Comparison of ENCODE assay signal across 23 cellular contexts in the genomic region with DNA sequence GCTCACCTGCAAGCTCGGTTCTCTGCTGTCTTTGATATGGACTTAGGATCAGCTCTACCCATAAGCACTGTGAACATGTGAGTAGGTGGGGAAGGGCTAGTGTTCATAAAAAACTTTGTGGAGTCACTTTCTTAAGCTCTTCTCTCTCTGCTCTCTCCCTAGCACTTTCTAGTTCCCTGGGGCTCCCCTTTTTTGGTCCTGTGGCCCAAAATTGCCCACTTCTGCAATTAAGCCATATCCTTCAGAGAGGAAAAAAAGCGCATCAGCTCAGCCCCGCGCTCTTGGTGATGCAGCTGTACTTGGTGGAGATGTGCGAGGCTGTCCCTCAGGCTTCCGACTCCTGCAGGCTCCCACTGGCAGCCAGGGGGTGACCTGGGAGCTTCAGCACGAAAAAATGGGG. TPM values are rescaled to one million over a fixed set of nuclear protein-coding genes. Genes with fewer than 3 reads are reported as not detected.
A peak's percentile ranks its signal among the peaks of the same experiment; 100 is the strongest.
DNase-seq lines count a peak whose midpoint lies in the region; ATAC-seq and TF ChIP-seq lines count a peak whose summit lies in the region.
"Had no signal": no experiment of that assay in that cellular context is flagged by ENCODE, and none has a peak within 500 bp of the region (broad histone marks: within the 10 kb centered on the region; RNA-seq: fewer than 3 reads in every experiment).

No MANE protein-coding gene starts in this region.

- H3K27me3 ChIP-seq in H9 (ENCODE audit: insufficient read depth, low read length), result no peaks in the 10 kb centered on the region
- H3K27me3 ChIP-seq: BE2C; BLaER1 treated with 17β-estradiol and CSF1 and Interleukin-3, amounts not matched to agents 10 nM and 100 nM had no signal

- H3K9me3 ChIP-seq in H9 (ENCODE audit: control insufficient read depth, low read depth, low read length) (no peaks in the 10 kb centered on the region), T-helper 17 cell (ENCODE audit: control insufficient read depth, low read length, poor library complexity, severe bottlenecking) (no peaks in the 10 kb centered on the region)
- H3K9me3 ChIP-seq: A549; BE2C; BLaER1 treated with 17β-estradiol and CSF1 and Interleukin-3, amounts not matched to agents 10 nM and 100 nM had no signal

- H2AFZ ChIP-seq in H9 (ENCODE audit: low read length), result no peak overlapping the region

- no peaks in the 10 kb centered on the region for H3K27me3 Mint-ChIP-seq in activated T-cell treated with anti-CD3 and anti-CD28 coated beads, Interleukin-2, amount 50 U/mL, for 24 hours
- H3K27me3 Mint-ChIP-seq in H9 (ENCODE audit: low read depth) (no peaks in the 10 kb centered on the region), T-helper 17 cell (no peaks in the 10 kb centered on the region), nephron progenitor cell (ENCODE audit: low read depth, poor library complexity) (no peaks in the 10 kb centered on the region)
- H3K27me3 Mint-ChIP-seq: CD4-positive, alpha-beta T cell; CD8-positive, alpha-beta memory T cell had no signal

- no peak overlapping the region for H3K4ac ChIP-seq in H9 (ENCODE audit: low read depth, low read length)

- peaks cover 44% of the 10 kb centered on the region for H3K36me3 Mint-ChIP-seq in activated T-cell treated with anti-CD3 and anti-CD28 coated beads, Interleukin-2, amount 50 U/mL, for 24 hours (ENCODE audit: low read depth)
- H3K36me3 Mint-ChIP-seq in H9 (ENCODE audit: insufficient read depth in 1 of 3, low read depth in 3 of 3) (peaks cover 2 to 26% (median 21%) of the 10 kb centered on the region in 3 experiments; a peak in 6 of 7 replicates), T-helper 17 cell (ENCODE audit: low read depth) (peaks cover 2% of the 10 kb centered on the region), nephron progenitor cell (ENCODE audit: low read depth) (peaks cover 53% of the 10 kb centered on the region)

- H3K9ac ChIP-seq in H9 (ENCODE audit: extremely low read depth, insufficient read length, low read length), result no peak overlapping the region
- H3K9ac ChIP-seq: BLaER1 treated with 17β-estradiol and CSF1 and Interleukin-3, amounts not matched to agents 10 nM and 100 nM had no signal

- no CpG with 5 or more reads among the region's 7 CpGs for WGBS in H9 (ENCODE audit: extremely low coverage, insufficient read length, low lambda C conversion rate)

- no peaks in the 10 kb centered on the region for H4K20me1 ChIP-seq in H9 (ENCODE audit: control insufficient read depth, insufficient read depth, insufficient read length)

- H4K8ac ChIP-seq in H9 (replicated peaks; ENCODE audit: insufficient read length, low read depth, low read length), result no peak overlapping the region

- no peak overlapping the region for H4K5ac ChIP-seq in H9 (ENCODE audit: insufficient read length, low read depth, low read length)

- no peaks in the 10 kb centered on the region for H3K79me1 ChIP-seq in H9 (ENCODE audit: insufficient read depth, low read depth, low read length, poor library complexity, severe bottlenecking)

- no peak for TF ChIP-seq CTCF in H9 (conservative IDR thresholded peaks at IDR 0.05)
- no peak for TF ChIP-seq CTCF in nephron progenitor cell (IDR thresholded peaks at IDR 0.05)

- H2BK20ac ChIP-seq in H9 (ENCODE audit: low read depth, low read length, poor library complexity, severe bottlenecking), result no peak overlapping the region

- H3K56ac ChIP-seq in H9 (ENCODE audit: insufficient read length, low read depth, low read length), result no peak overlapping the region

- no peak overlapping the region for H3K18ac ChIP-seq in H9 (ENCODE audit: insufficient read length, low read depth, low read length)

- H2BK120ac ChIP-seq in H9 (ENCODE audit: low read depth, low read length, poor library complexity, severe bottlenecking), result no peak overlapping the region

- no peak overlapping the region for H3K4me2 ChIP-seq in H9 (ENCODE audit: insufficient read depth, insufficient read length, low read length)
- H3K4me2 ChIP-seq: A549; BLaER1 treated with 17β-estradiol and CSF1 and Interleukin-3, amounts not matched to agents 10 nM and 100 nM had no signal

- no peak overlapping the region for H2AK5ac ChIP-seq in H9 (ENCODE audit: insufficient read length, low read length)

- no peak overlapping the region for H4K91ac ChIP-seq in H9 (ENCODE audit: insufficient read length, low read depth, low read length)

- no peak overlapping the region for H3K4me3 Mint-ChIP-seq in activated T-cell treated with anti-CD3 and anti-CD28 coated beads, Interleukin-2, amount 50 U/mL, for 24 hours
- H3K4me3 Mint-ChIP-seq in H9 (no peak overlapping the region), T-helper 17 cell (no peak overlapping the region), nephron progenitor cell (no peak overlapping the region)
- H3K4me3 Mint-ChIP-seq: CD14-positive monocyte; CD4-positive, alpha-beta T cell; CD8-positive, alpha-beta memory T cell; HFFc6 had no signal

- H3K23ac ChIP-seq in H9 (ENCODE audit: insufficient read length, low read depth, low read length), result no peak overlapping the region

- H3K4me1 Mint-ChIP-seq in activated T-cell treated with anti-CD3 and anti-CD28 coated beads, Interleukin-2, amount 50 U/mL, for 24 hours (ENCODE audit: low read depth), result peaks cover 4% of the 10 kb centered on the region
- H3K4me1 Mint-ChIP-seq in H9, result no peaks in the 10 kb centered on the region
- H3K4me1 Mint-ChIP-seq in T-helper 17 cell, result peaks cover 6% of the 10 kb centered on the region
- H3K4me1 Mint-ChIP-seq in nephron progenitor cell, result no peaks in the 10 kb centered on the region
- H3K4me1 Mint-ChIP-seq: CD14-positive monocyte had no signal

- no peaks in the 10 kb centered on the region for H3K23me2 ChIP-seq in H9 (ENCODE audit: insufficient read length, low read depth, low read length, poor library complexity, severe bottlenecking)

- ATAC-seq in T-helper 17 cell (no peak), HG03097 (IDR thresholded peaks at IDR 0.05; ENCODE audit: low FRiP score, unreplicated experiment) (no peak), GM18873 (IDR thresholded peaks at IDR 0.05; ENCODE audit: low FRiP score, unreplicated experiment) (no peak)
- ATAC-seq: A549, HCT116 had no signal

- peak overlapping the region; percentile 22 for H3K27ac Mint-ChIP-seq in activated T-cell treated with anti-CD3 and anti-CD28 coated beads, Interleukin-2, amount 50 U/mL, for 24 hours
- peak overlapping the region in 2 of 3 experiments; percentile 41 to 85; a peak in 3 of 7 replicates for H3K27ac Mint-ChIP-seq in H9
- H3K27ac Mint-ChIP-seq in T-helper 17 cell, result peak overlapping the region; percentile 66
- H3K27ac Mint-ChIP-seq in nephron progenitor cell, result peak overlapping the region; percentile 82
- H3K27ac Mint-ChIP-seq: CD4-positive, alpha-beta T cell; HFFc6 had no signal

- no peak overlapping the region for H2BK15ac ChIP-seq in H9 (ENCODE audit: low read depth, low read length)

- no peak for DNase-seq in activated T-cell treated with anti-CD3 and anti-CD28 coated beads, Interleukin-2, amount 50 U/mL, for 24 hours
- DNase-seq in activated T-cell treated with anti-CD3 and anti-CD28 coated beads, Interleukin-2, amount 50 U/mL, for 1 hour, result no peak
- no peak for DNase-seq in H9
- no peak for DNase-seq in T-helper 17 cell
- no peak for DNase-seq in nephron progenitor cell
- DNase-seq in NCI-H187 treated with DMSO at 0.1 percent for 48 hours (lab: John Stamatoyannopoulos, UW), result no peak
- DNase-seq: 8988T; ACHN; AML-193; BE2C; CD4-positive, alpha-beta T cell; CD8-positive, alpha-beta memory T cell; DMS53; DMS79 treated with DMSO at 0.1 percent for 48 hours; GF-D8; H7; HFFc6 had no signal

- H3K79me2 ChIP-seq in H9 (ENCODE audit: insufficient read depth, low read length), result no peaks in the 10 kb centered on the region; the same call in 1 of the 2 replicates

- H2BK12ac ChIP-seq in H9 (ENCODE audit: insufficient read length, low read depth, low read length), result no peak overlapping the region

- H3K14ac ChIP-seq in H9 (ENCODE audit: insufficient read depth, low read length), result no peak overlapping the region

- H3K4me1 ChIP-seq in H9 (ENCODE audit: insufficient read depth, low read length), result no peaks in the 10 kb centered on the region
- H3K4me1 ChIP-seq: A549, BE2C had no signal

- no peaks in the 10 kb centered on the region for H3K9me3 Mint-ChIP-seq in activated T-cell treated with anti-CD3 and anti-CD28 coated beads, Interleukin-2, amount 50 U/mL, for 24 hours
- H3K9me3 Mint-ChIP-seq in H9 (no peaks in the 10 kb centered on the region), nephron progenitor cell (no peaks in the 10 kb centered on the region)
- H3K9me3 Mint-ChIP-seq: CD4-positive, alpha-beta T cell; CD8-positive, alpha-beta memory T cell; HFFc6 had no signal

- H3K27ac ChIP-seq in H9 (ENCODE audit: insufficient read length, low read depth, low read length), result no peak overlapping the region
- H3K27ac ChIP-seq: A549; BLaER1 treated with 17β-estradiol and CSF1 and Interleukin-3, amounts not matched to agents 10 nM and 100 nM had no signal

- no peak overlapping the region for H3T11ph ChIP-seq in H9 (ENCODE audit: low read length)

- H2BK5ac ChIP-seq in H9 (ENCODE audit: insufficient read length, low read length), result no peak overlapping the region

RNA-seq across cellular contexts. Expression of gene CCSAP, which starts 23.4 kb away (rescaled TPM):
- total RNA-seq in H9 (2021) (8.5 TPM in 2 replicates), T-helper 17 cell (10 to 100 TPM; 29.0 to 33.1 TPM)

RNA-seq across cellular contexts. Expression of gene RAB4A, which starts 48.6 kb away (rescaled TPM):
- total RNA-seq in H9 (2021), result 64.2 and 66.7 TPM in 2 replicates
- total RNA-seq in T-helper 17 cell, result 10 to 100 TPM; 34.3 to 47.2 TPM

Comparison
In these comparisons a context has a peak if more than half of its experiments do, and no peak if none do; other contexts are left out.
1. H3K27ac Mint-ChIP-seq: peak in every context shown above with its lines; median percentile 82 in nephron progenitor cell; 66 in T-helper 17 cell; 63 in H9; 22 in activated T-cell treated with anti-CD3 and anti-CD28 coated beads, Interleukin-2, amount 50 U/mL, for 24 hours.